11 cellular contexts compared by ENCODE assay signal in genomic region chr3:158352551-158352950, GRCh38.
DNase-seq lines count a peak whose midpoint lies in the region; ATAC-seq, FAIRE-seq and TF ChIP-seq lines count a peak whose summit lies in the region.
"Had no signal": no experiment of that assay in that cellular context is flagged by ENCODE, and none has a peak within 500 bp of the region (broad histone marks: within the 10 kb centered on the region; RNA-seq: fewer than 3 reads in every experiment).

No MANE protein-coding gene starts in this region.

- peak; percentile 71 for FAIRE-seq in GM18507 (lab: Jason Lieb, UNC)

- ATAC-seq in HG03025 (IDR thresholded peaks at IDR 0.05; ENCODE audit: low FRiP score, unreplicated experiment) (peak; percentile 54), SK-N-SH treated with all-trans-retinoic acid at 6 μM for 48 hours (no peak), GM21447 (IDR thresholded peaks at IDR 0.05; ENCODE audit: unreplicated experiment) (no peak)

- in situ Hi-C loops in brain microvascular endothelial cell (cut with HindIII; ENCODE audit: low pct_ligation_motif_present, low sequenced_read_pairs) = no loop called here

- DNase-seq in GM18507 (ENCODE audit: extremely low spot score, insufficient read length, low read depth) (no peak), NOMO-1 treated with dmso at 0.1 percent for 144 hours (lab: John Stamatoyannopoulos, UW; ENCODE audit: unreplicated experiment) (peak; percentile 95), foreskin fibroblast (peak; percentile 3 to 26), nucleus accumbens (lab: John Stamatoyannopoulos, UW) (no peak), brain microvascular endothelial cell (no peak)
- DNase-seq: activated T-cell treated with anti-CD3 and anti-CD28 coated beads, Interleukin-2, amount 50 U/mL, for 48 hours; colonic mucosa; stimulated activated CD4-positive, alpha-beta T cell treated with anti-CD3 and anti-CD28 coated beads, Interleukin-4, amount 100 ng/mL, for 4 hours had no signal

- no peaks in the 10 kb centered on the region for H3K27me3 ChIP-seq in brain microvascular endothelial cell (replicated peaks)
- H3K27me3 ChIP-seq: colonic mucosa had no signal

- H3K4me3 ChIP-seq in foreskin fibroblast (ENCODE audit: low read depth in 1 of 2, low read length in 2 of 2) (no peak overlapping the region), brain microvascular endothelial cell (ENCODE audit: low read depth, low read length) (no peak overlapping the region)
- H3K4me3 ChIP-seq: colonic mucosa had no signal

- TF ChIP-seq CTCF in foreskin fibroblast (IDR thresholded peaks at IDR 0.05; ENCODE audit: low read depth, low read length) (no peak), brain microvascular endothelial cell (IDR thresholded peaks at IDR 0.05; ENCODE audit: low read depth, low read length, missing control alignments) (no peak)

- no peak overlapping the region for H3K27ac ChIP-seq in brain microvascular endothelial cell
- H3K27ac ChIP-seq: colonic mucosa had no signal

- H3K36me3 ChIP-seq in brain microvascular endothelial cell (replicated peaks) = no peaks in the 10 kb centered on the region
- H3K36me3 ChIP-seq: colonic mucosa had no signal

TF ChIP-seq in SK-N-SH treated with all-trans-retinoic acid at 6 μM for 48 hours, 23 proteins besides CTCF, POLR2A, EP300 and RAD21:
- TF ChIP-seq SNAI2 (CRISPR knock-in tag; IDR thresholded peaks at IDR 0.05) (no peak), ZFP30 (CRISPR knock-in tag; IDR thresholded peaks at IDR 0.05) (no peak), ZNF565 (CRISPR knock-in tag; conservative IDR thresholded peaks at IDR 0.05; ENCODE audit: low read depth) (no peak), ISL1 (CRISPR knock-in tag; IDR thresholded peaks at IDR 0.05) (no peak), ZNF8 (CRISPR knock-in tag; IDR thresholded peaks at IDR 0.05) (no peak), ZFP3 (CRISPR knock-in tag; IDR thresholded peaks at IDR 0.05) (no peak), CSDC2 (CRISPR knock-in tag; IDR thresholded peaks at IDR 0.05) (no peak), ZC3H10 (CRISPR knock-in tag; IDR thresholded peaks at IDR 0.05) (no peak), TOX (CRISPR knock-in tag; IDR thresholded peaks at IDR 0.05; ENCODE audit: borderline replicate concordance) (no peak), CSRNP3 (CRISPR knock-in tag; IDR thresholded peaks at IDR 0.05) (no peak), OSR1 (CRISPR knock-in tag; IDR thresholded peaks at IDR 0.05) (no peak), ESRRG (CRISPR knock-in tag; IDR thresholded peaks at IDR 0.05) (no peak), ZNF70 (CRISPR knock-in tag; IDR thresholded peaks at IDR 0.05) (no peak), TCF4 (CRISPR knock-in tag; IDR thresholded peaks at IDR 0.05; ENCODE audit: borderline replicate concordance) (no peak), GLIS3 (CRISPR knock-in tag; IDR thresholded peaks at IDR 0.05) (no peak), PATZ1 (CRISPR knock-in tag; IDR thresholded peaks at IDR 0.05; ENCODE audit: borderline replicate concordance) (no peak), RARB (CRISPR knock-in tag; IDR thresholded peaks at IDR 0.05) (no peak)
- TF ChIP-seq, protein P1, sequence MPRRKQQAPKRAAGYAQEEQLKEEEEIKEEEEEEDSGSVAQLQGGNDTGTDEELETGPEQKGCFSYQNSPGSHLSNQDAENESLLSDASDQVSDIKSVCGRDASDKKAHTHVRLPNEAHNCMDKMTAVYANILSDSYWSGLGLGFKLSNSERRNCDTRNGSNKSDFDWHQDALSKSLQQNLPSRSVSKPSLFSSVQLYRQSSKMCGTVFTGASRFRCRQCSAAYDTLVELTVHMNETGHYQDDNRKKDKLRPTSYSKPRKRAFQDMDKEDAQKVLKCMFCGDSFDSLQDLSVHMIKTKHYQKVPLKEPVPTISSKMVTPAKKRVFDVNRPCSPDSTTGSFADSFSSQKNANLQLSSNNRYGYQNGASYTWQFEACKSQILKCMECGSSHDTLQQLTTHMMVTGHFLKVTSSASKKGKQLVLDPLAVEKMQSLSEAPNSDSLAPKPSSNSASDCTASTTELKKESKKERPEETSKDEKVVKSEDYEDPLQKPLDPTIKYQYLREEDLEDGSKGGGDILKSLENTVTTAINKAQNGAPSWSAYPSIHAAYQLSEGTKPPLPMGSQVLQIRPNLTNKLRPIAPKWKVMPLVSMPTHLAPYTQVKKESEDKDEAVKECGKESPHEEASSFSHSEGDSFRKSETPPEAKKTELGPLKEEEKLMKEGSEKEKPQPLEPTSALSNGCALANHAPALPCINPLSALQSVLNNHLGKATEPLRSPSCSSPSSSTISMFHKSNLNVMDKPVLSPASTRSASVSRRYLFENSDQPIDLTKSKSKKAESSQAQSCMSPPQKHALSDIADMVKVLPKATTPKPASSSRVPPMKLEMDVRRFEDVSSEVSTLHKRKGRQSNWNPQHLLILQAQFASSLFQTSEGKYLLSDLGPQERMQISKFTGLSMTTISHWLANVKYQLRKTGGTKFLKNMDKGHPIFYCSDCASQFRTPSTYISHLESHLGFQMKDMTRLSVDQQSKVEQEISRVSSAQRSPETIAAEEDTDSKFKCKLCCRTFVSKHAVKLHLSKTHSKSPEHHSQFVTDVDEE (CRISPR knock-in tag; IDR thresholded peaks at IDR 0.05) = no peak

Comparison
In these comparisons a context has a peak if more than half of its experiments do, and no peak if none do; other contexts are left out.
1. DNase-seq: peak in NOMO-1 treated with dmso at 0.1 percent for 144 hours (single experiment) and foreskin fibroblast (2 of 2); none in GM18507 (single experiment), nucleus accumbens (0 of 56) and brain microvascular endothelial cell (single experiment).